In genomic region chr11:10908215-10908990, GRCh38 we compare ENCODE assay signal across 11 cellular contexts. TPM values are rescaled to one million over a fixed set of nuclear protein-coding genes. Genes with fewer than 3 reads are reported as not detected.
DNase-seq lines count a peak whose midpoint lies in the region; ATAC-seq and TF ChIP-seq lines count a peak whose summit lies in the region.
"Had no signal": no experiment of that assay in that cellular context is flagged by ENCODE, and none has a peak within 500 bp of the region (broad histone marks: within the 10 kb centered on the region; RNA-seq: fewer than 3 reads in every experiment).

No MANE protein-coding gene starts in this region.

- peak overlapping the region; percentile 55 for H3K27ac Mint-ChIP-seq in osteocyte (ENCODE audit: unreplicated experiment)
- H3K27ac Mint-ChIP-seq: activated CD8-positive, alpha-beta T cell treated with anti-CD3 and anti-CD28 coated beads for 36 hours had no signal

- H3K4me3 ChIP-seq in epithelial cell of esophagus (ENCODE audit: low read length): no peak overlapping the region

- no peak for TF ChIP-seq CTCF in epithelial cell of esophagus (IDR thresholded peaks at IDR 0.05; ENCODE audit: insufficient read depth, low read depth, low read length, missing control alignments)
- no peak for TF ChIP-seq CTCF in osteocyte (IDR thresholded peaks at IDR 0.05)

- ATAC-seq in HG02970 (IDR thresholded peaks at IDR 0.05; ENCODE audit: low FRiP score, unreplicated experiment): no peak
- ATAC-seq: activated CD8-positive, alpha-beta T cell treated with anti-CD3 and anti-CD28 coated beads for 36 hours had no signal

- no peaks in the 10 kb centered on the region for H3K36me3 Mint-ChIP-seq in osteocyte (ENCODE audit: unreplicated experiment)

- no peaks in the 10 kb centered on the region for H3K27me3 Mint-ChIP-seq in osteocyte (ENCODE audit: unreplicated experiment)
- H3K27me3 Mint-ChIP-seq: activated CD8-positive, alpha-beta T cell treated with anti-CD3 and anti-CD28 coated beads for 36 hours had no signal

- no peaks in the 10 kb centered on the region for H3K9me3 Mint-ChIP-seq in osteocyte (ENCODE audit: unreplicated experiment)
- H3K9me3 Mint-ChIP-seq: activated CD8-positive, alpha-beta T cell treated with anti-CD3 and anti-CD28 coated beads for 36 hours had no signal

- no peak overlapping the region for H3K4me3 Mint-ChIP-seq in osteocyte (ENCODE audit: unreplicated experiment)
- H3K4me3 Mint-ChIP-seq: activated CD8-positive, alpha-beta T cell treated with anti-CD3 and anti-CD28 coated beads for 36 hours had no signal

- DNase-seq in ELR (ENCODE audit: low read depth) (peak; percentile 92), OCI-M1 (lab: John Stamatoyannopoulos, UW) (peak; percentile 27), epithelial cell of esophagus (ENCODE audit: low read depth) (peak; percentile 48), osteocyte (ENCODE audit: extremely low spot score, unreplicated experiment) (no peak), NCI-H1417 (lab: John Stamatoyannopoulos, UW) (no peak), T-helper 1 cell (no peak)
- DNase-seq in activated naive CD4-positive, alpha-beta T cell treated with anti-CD3 and anti-CD28 coated beads, Interleukin-2, amount 50 U/mL, for 16 hours: no peak
- DNase-seq: activated CD8-positive, alpha-beta T cell treated with anti-CD3 and anti-CD28 coated beads for 36 hours; DND-41; erythroblast had no signal

- peaks cover 37% of the 10 kb centered on the region for H3K4me1 Mint-ChIP-seq in osteocyte (ENCODE audit: unreplicated experiment)

RNA-seq across cellular contexts. Expression of gene ZBED5, which starts 50.5 kb away (rescaled TPM):
- 48.0 and 48.6 TPM in 2 replicates for total RNA-seq in osteocyte

Comparison
In these comparisons a context has a peak if more than half of its experiments do, and no peak if none do; other contexts are left out.
1. DNase-seq: peak in ELR (single experiment), OCI-M1 (single experiment) and epithelial cell of esophagus (single experiment); none in osteocyte (single experiment), NCI-H1417 (0 of 3), T-helper 1 cell (0 of 5) and activated naive CD4-positive, alpha-beta T cell treated with anti-CD3 and anti-CD28 coated beads, Interleukin-2, amount 50 U/mL, for 16 hours (single experiment).